8 cellular contexts compared by ENCODE assay signal in the genomic region with DNA sequence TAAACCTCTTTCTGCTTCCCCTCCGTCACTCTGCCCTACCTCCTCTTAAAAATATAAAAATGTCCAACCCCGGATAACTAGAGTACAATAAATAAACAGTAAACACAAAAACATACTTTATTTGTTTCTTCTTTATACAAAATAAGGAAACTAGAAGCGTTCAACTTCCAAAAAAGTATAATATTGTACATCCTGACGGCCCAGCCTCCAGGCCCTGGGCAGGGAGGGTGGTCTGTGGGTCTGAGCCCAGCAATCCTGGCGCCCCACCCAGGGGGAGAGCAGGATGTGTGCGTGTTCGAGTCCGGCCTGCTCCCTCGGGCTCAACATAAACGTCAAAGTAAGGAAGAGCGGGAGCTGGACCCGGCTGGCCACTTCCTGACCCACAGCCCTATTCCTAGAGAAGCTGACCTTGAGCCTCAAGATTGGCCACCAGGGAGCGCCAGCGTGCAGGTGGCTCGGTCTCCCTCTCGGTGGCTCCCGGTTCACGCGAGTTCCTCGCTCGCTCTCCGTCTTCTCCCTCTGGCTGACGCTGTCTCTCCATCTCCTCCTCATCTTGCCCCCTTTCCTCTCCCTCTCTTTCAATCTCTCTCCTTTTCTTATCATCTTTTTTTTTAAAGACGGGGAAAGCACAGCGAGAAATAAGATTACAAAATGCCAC. TPM values are rescaled to one million over a fixed set of nuclear protein-coding genes. Genes with fewer than 3 reads are reported as not detected.
DNase-seq lines count a peak whose midpoint lies in the region; ATAC-seq and FAIRE-seq lines count a peak whose summit lies in the region.

No MANE protein-coding gene starts in this region.

- H3K4me3 Mint-ChIP-seq in activated naive CD8-positive, alpha-beta T cell = peak overlapping the region; percentile 85

- ATAC-seq in GM21390 (IDR thresholded peaks at IDR 0.05; ENCODE audit: unreplicated experiment) = no peak

- peaks cover 38% of the 10 kb centered on the region for H3K27me3 Mint-ChIP-seq in activated naive CD8-positive, alpha-beta T cell

- H3K4me1 Mint-ChIP-seq in activated naive CD8-positive, alpha-beta T cell (ENCODE audit: low read depth) = peaks cover 30% of the 10 kb centered on the region

- H3K9me3 Mint-ChIP-seq in activated naive CD8-positive, alpha-beta T cell (ENCODE audit: low read depth) = no peaks in the 10 kb centered on the region

- intact Hi-C loops in cardiac septum (cut with DNase I) = loop anchor here (2.0 kb wide), 1 partner anchor 451 kb away; no protein-coding TSS in a partner anchor

- no peaks in the 10 kb centered on the region for H3K36me3 Mint-ChIP-seq in activated naive CD8-positive, alpha-beta T cell

- no peak for FAIRE-seq in urothelium cell line (lab: Jason Lieb, UNC)

- DNase-seq in GM03348 (ENCODE audit: low spot score) (peak; percentile 89), M059J (ENCODE audit: low read depth) (peak; percentile 69), SKM-1 (lab: John Stamatoyannopoulos, UW; ENCODE audit: unreplicated experiment) (peak; percentile 11), cardiac septum (ENCODE audit: low spot score) (peak; percentile 88), pulmonary artery endothelial cell (ENCODE audit: low read depth, low spot score) (peak; percentile 27), urothelium cell line (ENCODE audit: low spot score) (peak; percentile 84)

- no peak overlapping the region for H3K27ac Mint-ChIP-seq in activated naive CD8-positive, alpha-beta T cell

RNA-seq across cellular contexts. Expression of gene LHX5, which starts 9.4 kb away (rescaled TPM):
- total RNA-seq in M059J (2014; rRNA removed; shearing (Covaris generic)) = 0.02 TPM in 1 of 2 replicates, not detected in the other
- not detected for total RNA-seq in cardiac septum
- total RNA-seq in pulmonary artery endothelial cell = not detected in 2 replicates

RNA-seq across cellular contexts. Expression of gene SDSL, which starts 40.1 kb away (rescaled TPM):
- 4.2 and 6.7 TPM in 2 replicates for total RNA-seq in M059J (2014; rRNA removed; shearing (Covaris generic))
- total RNA-seq in cardiac septum (11.5 TPM), pulmonary artery endothelial cell (6.8 and 10.3 TPM in 2 replicates)

RNA-seq across cellular contexts. Expression of gene SDS, which starts 58.6 kb away (rescaled TPM):
- total RNA-seq in M059J (2014; rRNA removed; shearing (Covaris generic)) = 0.05 and 0.10 TPM in 2 replicates
- total RNA-seq in cardiac septum = 0.81 TPM
- not detected in 2 replicates for total RNA-seq in pulmonary artery endothelial cell

Comparison
In these comparisons a context has a peak if more than half of its experiments do, and no peak if none do; other contexts are left out.
1. DNase-seq: peak in every context shown above with its lines; median percentile 89 in GM03348; 88 in cardiac septum; 84 in urothelium cell line; 69 in M059J; 27 in pulmonary artery endothelial cell; 11 in SKM-1.